ENCODE assay signal across 11 cellular contexts in genomic region chr4:48668254-48669017, GRCh38.
DNase-seq lines count a peak whose midpoint lies in the region; ATAC-seq and TF ChIP-seq lines count a peak whose summit lies in the region.
"Had no signal": no experiment of that assay in that cellular context is flagged by ENCODE, and none has a peak within 500 bp of the region (broad histone marks: within the 10 kb centered on the region; RNA-seq: fewer than 3 reads in every experiment).

No MANE protein-coding gene starts in this region.

- peak overlapping the region; percentile 39 to 62 for H3K27ac Mint-ChIP-seq in effector memory CD8-positive, alpha-beta T cell
- no peak overlapping the region for H3K27ac Mint-ChIP-seq in mesothelial cell of epicardium

- peaks cover 0 to 4% of the 10 kb centered on the region in 2 donors for H3K9me3 Mint-ChIP-seq in effector memory CD8-positive, alpha-beta T cell
- peaks cover 8% of the 10 kb centered on the region for H3K9me3 Mint-ChIP-seq in mesothelial cell of epicardium

- H3K4me1 Mint-ChIP-seq in effector memory CD8-positive, alpha-beta T cell (ENCODE audit: low read depth in 2 of 2) = peaks cover 24 to 28% of the 10 kb centered on the region in 2 donors
- H3K4me1 Mint-ChIP-seq in mesothelial cell of epicardium = no peaks in the 10 kb centered on the region

- DNase-seq in effector memory CD8-positive, alpha-beta T cell = no peak
- peak; percentile 15 for DNase-seq in renal cortical epithelial cell (ENCODE audit: low read depth)
- no peak for DNase-seq in NCI-H82 treated with DMSO at 0.1 percent for 48 hours (lab: John Stamatoyannopoulos, UW; ENCODE audit: unreplicated experiment)
- DNase-seq in mesothelial cell of epicardium (ENCODE audit: low spot score in 2 of 2, unreplicated experiment in 2 of 2) = no peak
- no peak for DNase-seq in HUDEP-2 (lab: John Stamatoyannopoulos, UW; ENCODE audit: unreplicated experiment in 76 of 76)
- DNase-seq: activated CD4-positive, alpha-beta T cell treated with anti-CD3 and anti-CD28 coated beads, Interleukin-2, amount 50 U/mL, for 48 hours; activated naive CD4-positive, alpha-beta T cell treated with anti-CD3 and anti-CD28 coated beads, Interleukin-2, amount 50 U/mL, for 16 hours; NCI-H69 had no signal

- H3K36me3 Mint-ChIP-seq in effector memory CD8-positive, alpha-beta T cell (ENCODE audit: insufficient read depth) = no peaks in the 10 kb centered on the region
- H3K36me3 Mint-ChIP-seq in mesothelial cell of epicardium = peaks cover 12% of the 10 kb centered on the region

- ATAC-seq in GM18867 (IDR thresholded peaks at IDR 0.05; ENCODE audit: unreplicated experiment) (peak; percentile 59), HG03442 (IDR thresholded peaks at IDR 0.05; ENCODE audit: unreplicated experiment) (peak; percentile 68), GM21717 (IDR thresholded peaks at IDR 0.05; ENCODE audit: unreplicated experiment) (no peak)
- ATAC-seq in effector memory CD8-positive, alpha-beta T cell (replicated peaks) = no peak

- no peak overlapping the region for H3K4me3 Mint-ChIP-seq in effector memory CD8-positive, alpha-beta T cell
- H3K4me3 Mint-ChIP-seq in mesothelial cell of epicardium = no peak overlapping the region

- no peak for TF ChIP-seq CTCF in mesothelial cell of epicardium (IDR thresholded peaks at IDR 0.05; ENCODE audit: unreplicated experiment)

- no peaks in the 10 kb centered on the region for H3K27me3 Mint-ChIP-seq in effector memory CD8-positive, alpha-beta T cell
- H3K27me3 Mint-ChIP-seq in mesothelial cell of epicardium (ENCODE audit: low read depth) = no peaks in the 10 kb centered on the region

Comparison
In these comparisons a context has a peak if more than half of its experiments do, and no peak if none do; other contexts are left out.
1. ATAC-seq: peak in GM18867 (single experiment) and HG03442 (single experiment); none in effector memory CD8-positive, alpha-beta T cell (single experiment) and GM21717 (single experiment).